1 cellular context compared by ENCODE assay signal in the genomic region with DNA sequence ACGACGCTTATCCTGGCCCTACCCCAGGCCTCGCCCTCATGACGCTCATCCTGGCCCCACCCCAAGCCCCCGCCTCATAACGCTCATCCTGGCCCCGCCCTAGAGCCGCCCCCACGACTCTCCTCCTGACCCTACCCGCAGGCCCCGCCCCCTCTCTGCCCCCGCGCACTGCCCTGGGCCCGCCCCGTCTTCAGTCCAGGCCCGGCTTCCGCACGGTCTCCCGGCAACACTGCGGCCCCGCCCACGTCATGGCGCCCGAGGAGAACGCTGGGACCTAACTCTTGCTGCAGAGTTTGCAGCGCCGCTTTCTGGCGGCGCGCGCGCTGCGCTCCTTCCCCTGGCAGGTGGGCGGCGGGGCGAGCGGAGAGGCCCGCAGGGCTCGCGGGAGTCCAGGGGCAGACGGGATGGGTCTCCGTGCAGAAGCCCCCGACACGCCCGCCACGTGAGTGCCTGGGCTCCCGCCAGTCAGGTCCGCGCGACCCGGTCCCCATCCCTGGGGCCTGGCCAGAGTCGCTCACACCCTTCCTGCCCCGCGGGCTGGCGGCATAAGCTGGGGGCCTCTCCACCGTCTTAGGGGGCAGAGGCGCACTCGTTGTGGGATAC.
TF ChIP-seq lines count a peak whose summit lies in the region.

No MANE protein-coding gene starts in this region.

TF ChIP-seq in HepG2, 621 proteins besides CTCF, POLR2A, EP300 and RAD21 (continued from another document):
- TF ChIP-seq, protein P1, sequence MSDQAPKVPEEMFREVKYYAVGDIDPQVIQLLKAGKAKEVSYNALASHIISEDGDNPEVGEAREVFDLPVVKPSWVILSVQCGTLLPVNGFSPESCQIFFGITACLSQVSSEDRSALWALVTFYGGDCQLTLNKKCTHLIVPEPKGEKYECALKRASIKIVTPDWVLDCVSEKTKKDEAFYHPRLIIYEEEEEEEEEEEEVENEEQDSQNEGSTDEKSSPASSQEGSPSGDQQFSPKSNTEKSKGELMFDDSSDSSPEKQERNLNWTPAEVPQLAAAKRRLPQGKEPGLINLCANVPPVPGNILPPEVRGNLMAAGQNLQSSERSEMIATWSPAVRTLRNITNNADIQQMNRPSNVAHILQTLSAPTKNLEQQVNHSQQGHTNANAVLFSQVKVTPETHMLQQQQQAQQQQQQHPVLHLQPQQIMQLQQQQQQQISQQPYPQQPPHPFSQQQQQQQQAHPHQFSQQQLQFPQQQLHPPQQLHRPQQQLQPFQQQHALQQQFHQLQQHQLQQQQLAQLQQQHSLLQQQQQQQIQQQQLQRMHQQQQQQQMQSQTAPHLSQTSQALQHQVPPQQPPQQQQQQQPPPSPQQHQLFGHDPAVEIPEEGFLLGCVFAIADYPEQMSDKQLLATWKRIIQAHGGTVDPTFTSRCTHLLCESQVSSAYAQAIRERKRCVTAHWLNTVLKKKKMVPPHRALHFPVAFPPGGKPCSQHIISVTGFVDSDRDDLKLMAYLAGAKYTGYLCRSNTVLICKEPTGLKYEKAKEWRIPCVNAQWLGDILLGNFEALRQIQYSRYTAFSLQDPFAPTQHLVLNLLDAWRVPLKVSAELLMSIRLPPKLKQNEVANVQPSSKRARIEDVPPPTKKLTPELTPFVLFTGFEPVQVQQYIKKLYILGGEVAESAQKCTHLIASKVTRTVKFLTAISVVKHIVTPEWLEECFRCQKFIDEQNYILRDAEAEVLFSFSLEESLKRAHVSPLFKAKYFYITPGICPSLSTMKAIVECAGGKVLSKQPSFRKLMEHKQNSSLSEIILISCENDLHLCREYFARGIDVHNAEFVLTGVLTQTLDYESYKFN (CRISPR knock-in tag; conservative IDR thresholded peaks at IDR 0.05) = no peak
- TF ChIP-seq BORCS8-MEF2B (CRISPR knock-in tag; IDR thresholded peaks at IDR 0.05) (no peak), ZNF878 (CRISPR knock-in tag; IDR thresholded peaks at IDR 0.05) (no peak), U2AF1 (optimal IDR thresholded peaks at IDR 0.05; ENCODE audit: low read depth, low read length) (no peak), ZBTB21 (CRISPR knock-in tag; IDR thresholded peaks at IDR 0.05) (no peak), SIX4 (CRISPR knock-in tag; IDR thresholded peaks at IDR 0.05) (no peak), ZSCAN31 (CRISPR knock-in tag; IDR thresholded peaks at IDR 0.05; ENCODE audit: low read depth) (0 out of 2 replicates have a peak, but pooled peaks have one; percentile 32), RELA (CRISPR knock-in tag; IDR thresholded peaks at IDR 0.05) (no peak)
TF ChIP-seq in HepG2: peak in this region for 19.
